Comparison of ENCODE assay signal across 8 cellular contexts in genomic region chr1:32179443-32180185, GRCh38. TPM values are rescaled to one million over a fixed set of nuclear protein-coding genes. Genes with fewer than 3 reads are reported as not detected.
DNase-seq lines count a peak whose midpoint lies in the region; ATAC-seq and TF ChIP-seq lines count a peak whose summit lies in the region.

TSS of gene TXLNA (plus strand) at chr1:32179675. CDS start at chr1:32180346, 671 bp downstream.

- peak within 1 kb of the TSS; percentile 98 for H3K27ac ChIP-seq in right cardiac atrium (ENCODE audit: low read length)
- peak within 1 kb of the TSS; percentile 63 to 89 for H3K27ac ChIP-seq in aorta (ENCODE audit: low read depth in 1 of 2, low read length in 2 of 2)

- H3K4me3 ChIP-seq in right cardiac atrium (ENCODE audit: low read length) (peak within 1 kb of the TSS; percentile 79), aorta (ENCODE audit: low read length in 2 of 2) (peak within 1 kb of the TSS; percentile 56)

- WGBS in right cardiac atrium: under 1% methylated on average over 79 of the region's 79 CpGs
- WGBS in aorta, 2 donors: 1% methylated on average over 55 to 79 of the region's 79 CpGs

- intact Hi-C loops in T-helper 2 cell treated with Interferon-gamma antibody and Interleukin-4, amounts not matched to agents 100 ng/mL and 5 ng/mL, for 36 hours (cut with micrococcal nuclease): loop anchor here (1.0 to 5.0 kb wide), 7 partner anchors 21 to 471 kb away; partner anchors contain the start of genes BSDC1, CCDC28B, EIF3I and KHDRBS1
- intact Hi-C loops in right cardiac atrium (cut with DNase I): no loop called here
- intact Hi-C loops in aorta (cut with DNase I): loop anchor here in 1 of 2 donors (5.0 kb wide), 1 partner anchor 72 kb away; the partner anchor contains the start of gene KPNA6

- peak; percentile 82 for ATAC-seq in HG02885 (IDR thresholded peaks at IDR 0.05; ENCODE audit: poor library complexity, unreplicated experiment)
- ATAC-seq in right cardiac atrium: peak; percentile 94 to 96
- peak; percentile 96 for ATAC-seq in aorta (ENCODE audit: low FRiP score)

- peak; percentile 76 for DNase-seq in NCI-H187 (lab: John Stamatoyannopoulos, UW)
- peak; percentile 66 to 99 (median 91) for DNase-seq in anterior cingulate cortex (lab: John Stamatoyannopoulos, UW)
- DNase-seq in right cardiac atrium: peak; percentile 96 to 99 (median 98)
- DNase-seq in renal cortical epithelial cell (ENCODE audit: low read depth): peak; percentile 66
- peak; percentile 97 to 98 for DNase-seq in aorta

- H3K27me3 ChIP-seq in right cardiac atrium (ENCODE audit: control insufficient read depth, insufficient read depth) (no peaks in the 10 kb centered on the region), aorta (ENCODE audit: control insufficient read depth in 1 of 2, insufficient read depth in 2 of 2, low read length in 1 of 2) (no peaks in the 10 kb centered on the region)

- H3K4me1 ChIP-seq in right cardiac atrium (ENCODE audit: control insufficient read depth, insufficient read depth, low read length) (peaks cover 8% of the 10 kb centered on the region), aorta (ENCODE audit: control insufficient read depth in 1 of 2, insufficient read depth in 2 of 2, low read length in 2 of 2) (no peaks in the 10 kb centered on the region)

- peak; percentile 93 for TF ChIP-seq POLR2A in GM15510 (IDR thresholded peaks at IDR 0.05; ENCODE audit: borderline replicate concordance, extremely low read depth, insufficient read length)

- peaks cover 0 to 2% of the 10 kb centered on the region in 2 donors for H3K36me3 ChIP-seq in aorta (ENCODE audit: control insufficient read depth in 1 of 2, insufficient read depth in 2 of 2, low read length in 1 of 2)

- no peaks in the 10 kb centered on the region for H3K9me3 ChIP-seq in right cardiac atrium (ENCODE audit: control insufficient read depth, low read length)
- no peaks in the 10 kb centered on the region for H3K9me3 ChIP-seq in aorta (ENCODE audit: control insufficient read depth, low read length)

RNA-seq across cellular contexts. Expression of gene TXLNA, which starts in this region (rescaled TPM):
- total RNA-seq in T-helper 2 cell treated with Interferon-gamma antibody and Interleukin-4, amounts not matched to agents 100 ng/mL and 5 ng/mL, for 36 hours: 79.4 and 79.8 TPM in 2 replicates
- total RNA-seq in right cardiac atrium (10 to 100 TPM; 18.5 to 29.4 (median 21.2) TPM), renal cortical epithelial cell (75.7 and 91.6 TPM in 2 replicates), aorta (10 to 100 TPM; 46.7 to 55.5 TPM)
- polyA plus RNA-seq in right cardiac atrium (13.8 TPM), aorta (10 to 100 TPM; 14.3 to 23.9 TPM)

Comparison
In these comparisons a context has a peak if more than half of its experiments do, and no peak if none do; other contexts are left out.
1. Peak in every context shown above with its lines: DNase-seq, ATAC-seq, H3K4me3 ChIP-seq and H3K27ac ChIP-seq.